Comparison of ENCODE assay signal across 15 cellular contexts in genomic region chr20:33744773-33745385, GRCh38.
"Had no signal": no experiment of that assay in that cellular context is flagged by ENCODE, and none has a peak within 500 bp of the region (broad histone marks: within the 10 kb centered on the region; RNA-seq: fewer than 3 reads in every experiment).

No MANE protein-coding gene starts in this region.

- H3K9me3 ChIP-seq: pancreas, suprapubic skin, thyroid gland, upper lobe of left lung, uterus had no signal

- H3K36me3 ChIP-seq: pancreas, thyroid gland, uterus had no signal

- H3K4me1 ChIP-seq: pancreas, suprapubic skin, thyroid gland, upper lobe of left lung, uterus had no signal

- H3K4me3 ChIP-seq: hepatocyte, pancreas, smooth muscle cell, suprapubic skin, thyroid gland, upper lobe of left lung, uterus had no signal

- H3K27me3 ChIP-seq: hepatocyte, pancreas, suprapubic skin, thyroid gland, upper lobe of left lung, uterus had no signal

- H3K27ac ChIP-seq: hepatocyte, suprapubic skin, thyroid gland, upper lobe of left lung, uterus had no signal

- H2AFZ ChIP-seq: hepatocyte had no signal

- ATAC-seq: natural killer cell; pancreas; right cardiac atrium; stimulated activated effector memory CD8-positive, alpha-beta T cell treated with anti-CD3 and anti-CD28 coated beads, Interleukin-12 subunit alpha, Interleukin-12 subunit beta, amount 100 ng/mL, for 72 hours; stimulated activated naive CD8-positive, alpha-beta T cell treated with anti-CD3 and anti-CD28 coated beads, Interleukin-15, Interleukin-2, amounts not matched to agents 100 U/mL and 50 U/mL, for 24 hours had no signal

- DNase-seq: foreskin melanocyte; head of caudate nucleus; natural killer cell; pancreas; right cardiac atrium; stimulated activated CD4-positive, alpha-beta T cell treated with anti-CD3 and anti-CD28 coated beads, Interleukin-4, amount 100 ng/mL, for 1 hour; stimulated activated CD8-positive, alpha-beta memory T cell treated with anti-CD3 and anti-CD28 coated beads, Interleukin-4, amount 100 ng/mL, for 48 hours; stimulated activated naive CD8-positive, alpha-beta T cell treated with anti-CD3 and anti-CD28 coated beads, Interleukin-15, Interleukin-2, amounts not matched to agents 100 U/mL and 50 U/mL, for 24 hours; thyroid gland; upper lobe of left lung; uterus had no signal

- H3K4me2 ChIP-seq: hepatocyte, smooth muscle cell had no signal
